In the genomic region with DNA sequence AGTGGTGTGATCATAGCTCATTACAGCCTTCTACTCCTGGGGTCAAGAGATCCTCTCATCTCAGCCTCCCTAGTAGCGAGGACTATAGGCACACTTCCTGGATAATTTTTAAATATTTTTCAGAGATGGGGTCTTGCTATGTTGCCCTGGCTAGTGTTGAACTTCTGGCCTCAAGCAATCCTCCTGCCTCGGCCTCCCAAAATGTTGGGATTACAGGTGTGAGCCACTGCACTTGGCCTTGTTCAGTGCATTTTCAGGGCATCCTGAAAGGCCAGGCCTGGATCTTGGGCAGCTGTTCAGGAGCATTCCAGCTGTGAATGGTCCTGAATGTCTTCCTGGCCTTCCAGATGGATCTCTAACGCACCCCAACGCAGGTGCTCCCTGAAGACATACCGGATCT, we compare ENCODE assay signal across 20 cellular contexts.
DNase-seq lines count a peak whose midpoint lies in the region; ATAC-seq and TF ChIP-seq lines count a peak whose summit lies in the region.
"Had no signal": no experiment of that assay in that cellular context is flagged by ENCODE, and none has a peak within 500 bp of the region (broad histone marks: within the 10 kb centered on the region; RNA-seq: fewer than 3 reads in every experiment).

No MANE protein-coding gene starts in this region.

- peaks cover 57% of the 10 kb centered on the region for H3K4me1 Mint-ChIP-seq in CD14-positive monocyte
- H3K4me1 Mint-ChIP-seq in stimulated activated memory B cell treated with anti-CD40 and anti-IgM and Interleukin-4, amounts not matched to agents 10 μg/mL and 1 μg/mL and 100 μg/mL, for 72 hours: peaks cover 84% of the 10 kb centered on the region

- H3K27me3 Mint-ChIP-seq in CD14-positive monocyte (ENCODE audit: low read depth in 3 of 3): peaks cover 2 to 13% (median 3%) of the 10 kb centered on the region in 3 donors
- H3K27me3 Mint-ChIP-seq in stimulated activated memory B cell treated with anti-CD40 and anti-IgM and Interleukin-4, amounts not matched to agents 10 μg/mL and 1 μg/mL and 100 μg/mL, for 72 hours: no peaks in the 10 kb centered on the region
- H3K27me3 Mint-ChIP-seq: brain; IgD-negative memory B cell; naive thymus-derived CD8-positive, alpha-beta T cell had no signal

- TF ChIP-seq CTCF in CD14-positive monocyte (IDR thresholded peaks at IDR 0.05): no peak
- no peak for TF ChIP-seq CTCF in RWPE1 (conservative IDR thresholded peaks at IDR 0.05; ENCODE audit: low read depth)

- DNase-seq in CD14-positive monocyte (ENCODE audit: low spot score) (no peak), RWPE1 (ENCODE audit: low spot score) (no peak), epithelial cell of prostate (ENCODE audit: low read depth, low spot score) (no peak), NCI-H1436 treated with DMSO at 0.1 percent for 48 hours (lab: John Stamatoyannopoulos, UW) (no peak), HEK293T (ENCODE audit: extremely low spot score) (no peak)
- DNase-seq: activated CD4-positive, CD25-positive, alpha-beta regulatory T cell treated with anti-CD3 and anti-CD28 coated beads, Interleukin-2, amount 50 U/mL, for 72 hours; activated T-cell treated with anti-CD3 and anti-CD28 coated beads, Interleukin-2, amount 50 U/mL, for 1 hour; left ventricle myocardium superior; naive thymus-derived CD8-positive, alpha-beta T cell; NCI-H1048; NCI-H187; NCI-H526; NK-92 treated with Interleukin-12 subunit alpha and Interleukin-12 subunit beta, amount 100 ng/mL, for 24 hours; SJCRH30 had no signal

- ATAC-seq in stimulated activated memory B cell treated with anti-CD40 and anti-IgM and Interleukin-4, amounts not matched to agents 10 μg/mL and 1 μg/mL and 100 μg/mL, for 72 hours: no peak
- ATAC-seq in HG03520 (IDR thresholded peaks at IDR 0.05; ENCODE audit: unreplicated experiment): no peak
- ATAC-seq: left ventricle myocardium superior; naive thymus-derived CD8-positive, alpha-beta T cell had no signal

- H3K27ac Mint-ChIP-seq in CD14-positive monocyte: peak overlapping the region in 4 of 7 donors; percentile 18 to 88 (median 58)
- H3K27ac Mint-ChIP-seq in stimulated activated memory B cell treated with anti-CD40 and anti-IgM and Interleukin-4, amounts not matched to agents 10 μg/mL and 1 μg/mL and 100 μg/mL, for 72 hours: peak overlapping the region; percentile 96
- H3K27ac Mint-ChIP-seq: brain, GM23338 had no signal

- CTCF ChIA-PET in RWPE1 (lab: Yijun Ruan, JAX): interaction anchor here (0.5 to 0.6 kb wide), 3 partner anchors 8 to 959 kb away, joined by 3 to 4 read pairs (median 3); no protein-coding TSS in a partner anchor
- CTCF ChIA-PET in HEK293T (lab: Yijun Ruan, JAX): no interaction called here

- peaks cover 3 to 5% of the 10 kb centered on the region in 2 donors for H3K36me3 Mint-ChIP-seq in CD14-positive monocyte
- peaks cover 7% of the 10 kb centered on the region for H3K36me3 Mint-ChIP-seq in stimulated activated memory B cell treated with anti-CD40 and anti-IgM and Interleukin-4, amounts not matched to agents 10 μg/mL and 1 μg/mL and 100 μg/mL, for 72 hours

- H3K4me3 Mint-ChIP-seq in CD14-positive monocyte: no peak overlapping the region
- H3K4me3 Mint-ChIP-seq in stimulated activated memory B cell treated with anti-CD40 and anti-IgM and Interleukin-4, amounts not matched to agents 10 μg/mL and 1 μg/mL and 100 μg/mL, for 72 hours: no peak overlapping the region
- H3K4me3 Mint-ChIP-seq: brain; GM23338; IgD-negative memory B cell; naive thymus-derived CD8-positive, alpha-beta T cell had no signal

- POLR2A ChIA-PET in RWPE1 (lab: Yijun Ruan, JAX; ENCODE audit: low non-redundant PET): no interaction called here
- POLR2A ChIA-PET in HEK293T (lab: Yijun Ruan, JAX): no interaction called here

- H3K9me3 Mint-ChIP-seq in CD14-positive monocyte: peaks cover 0 to 9% (median 2%) of the 10 kb centered on the region in 7 donors
- peaks cover 2% of the 10 kb centered on the region for H3K9me3 Mint-ChIP-seq in stimulated activated memory B cell treated with anti-CD40 and anti-IgM and Interleukin-4, amounts not matched to agents 10 μg/mL and 1 μg/mL and 100 μg/mL, for 72 hours
- H3K9me3 Mint-ChIP-seq: GM23338, IgD-negative memory B cell had no signal

- intact Hi-C loops in CD14-positive monocyte (cut with micrococcal nuclease): loop anchor here in 1 of 2 donors (10.0 kb wide), 2 partner anchors 46 to 54 kb away; no protein-coding TSS in a partner anchor

- H3K27ac ChIP-seq in RWPE1 (peak overlapping the region; percentile 44; the same call in 1 of the 2 replicates), epithelial cell of prostate (peak overlapping the region; percentile 41)
- H3K27ac ChIP-seq: BLaER1, SJCRH30 had no signal

TF ChIP-seq in HEK293T, 16 proteins besides CTCF, POLR2A, EP300 and RAD21:
- TF ChIP-seq CTBP1 (IDR thresholded peaks at IDR 0.05; ENCODE audit: borderline replicate concordance) (no peak), FOXK2 (IDR thresholded peaks at IDR 0.05) (no peak), SUZ12 (IDR thresholded peaks at IDR 0.05) (no peak), FOXM1 (IDR thresholded peaks at IDR 0.05; ENCODE audit: borderline replicate concordance) (no peak), L3MBTL2 (conservative IDR thresholded peaks at IDR 0.05) (no peak), TARDBP (IDR thresholded peaks at IDR 0.05) (no peak), SP1 (IDR thresholded peaks at IDR 0.05) (no peak)
